In genomic region chr17:31695456-31696090, GRCh38 we compare ENCODE assay signal across 14 cellular contexts.
DNase-seq lines count a peak whose midpoint lies in the region; ATAC-seq and TF ChIP-seq lines count a peak whose summit lies in the region.
"Had no signal": no experiment of that assay in that cellular context is flagged by ENCODE, and none has a peak within 500 bp of the region (broad histone marks: within the 10 kb centered on the region; RNA-seq: fewer than 3 reads in every experiment).

No MANE protein-coding gene starts in this region.

- intact Hi-C loops in mammary epithelial cell (cut with micrococcal nuclease): no loop called here
- intact Hi-C loops in right cardiac atrium (cut with DNase I): loop anchor here in 2 of 4 donors (10.0 kb wide), 2 partner anchors 141 to 149 kb away; no protein-coding TSS in a partner anchor

- no TSS peak for BruUV-seq in mammary epithelial cell (replicated peaks; lab: Mats Ljungman, UMichigan)

- in situ Hi-C loops in GM23248 (cut with MboI): no loop called here
- in situ Hi-C loops in mammary epithelial cell (cut with MboI; ENCODE audit: low sequenced_read_pairs in 2 of 2): no loop called here

- ATAC-seq in right cardiac atrium: peak; percentile 30 to 31
- ATAC-seq in HG02973 (IDR thresholded peaks at IDR 0.05; ENCODE audit: unreplicated experiment): no peak
- ATAC-seq: CD8-positive, alpha-beta T cell had no signal

- CTCF ChIA-PET in mammary epithelial cell (lab: Charles Lee; ENCODE audit: low non-redundant PET): no interaction called here

- no peaks in the 10 kb centered on the region for H3K79me2 ChIP-seq in GM23248 (ENCODE audit: insufficient read depth)
- H3K79me2 ChIP-seq in mammary epithelial cell (ENCODE audit: insufficient read depth, low read length): no peaks in the 10 kb centered on the region
- H3K79me2 ChIP-seq in smooth muscle cell (ENCODE audit: low read depth): no peaks in the 10 kb centered on the region

- dilution Hi-C loops in mammary epithelial cell (cut with HindIII; ENCODE audit: low sequenced_read_pairs): loop anchor here (5.0 kb wide), 1 partner anchor 107 kb away; no protein-coding TSS in a partner anchor

- no peak overlapping the region for H3K4me3 Mint-ChIP-seq in endodermal cell
- H3K4me3 Mint-ChIP-seq: activated naive CD4-positive, alpha-beta T cell treated with anti-CD3 and anti-CD28 coated beads, Interleukin-2, amount 50 U/mL, for 24 hours; CD8-positive, alpha-beta T cell; natural killer cell treated with Interleukin-12 subunit alpha and Interleukin-12 subunit beta and Interleukin-15 and Interleukin-18, amount 100 ng/mL, for 72 hours had no signal

- no peak for TF ChIP-seq CTCF in mammary epithelial cell (conservative IDR thresholded peaks at IDR 0.05 in 1 of 2, IDR thresholded peaks at IDR 0.05 in 1 of 2; ENCODE audit: extremely low read depth in 1 of 2, insufficient read depth in 1 of 2, low read depth in 1 of 2, low read length in 2 of 2)
- no peak for TF ChIP-seq CTCF in smooth muscle cell (IDR thresholded peaks at IDR 0.05; ENCODE audit: borderline replicate concordance, insufficient read depth, poor library complexity, severe bottlenecking)
- TF ChIP-seq CTCF in endodermal cell (conservative IDR thresholded peaks at IDR 0.05): no peak

- no peak overlapping the region for H3K27ac Mint-ChIP-seq in endodermal cell
- H3K27ac Mint-ChIP-seq: activated naive CD4-positive, alpha-beta T cell treated with anti-CD3 and anti-CD28 coated beads, Interleukin-2, amount 50 U/mL, for 24 hours; CD8-positive, alpha-beta T cell; natural killer cell treated with Interleukin-12 subunit alpha and Interleukin-12 subunit beta and Interleukin-15 and Interleukin-18, amount 100 ng/mL, for 72 hours had no signal

- DNase-seq in GM23248: peak; percentile 78
- no peak for DNase-seq in mammary epithelial cell
- DNase-seq in right cardiac atrium: peak in 2 of 3 donors; percentile 46 to 55
- DNase-seq in smooth muscle cell (lab: John Stamatoyannopoulos, UW; ENCODE audit: unreplicated experiment): no peak
- DNase-seq in superior temporal gyrus (ENCODE audit: extremely low spot score): no peak
- no peak for DNase-seq in NCI-H2107 treated with DMSO at 0.1 percent for 48 hours (lab: John Stamatoyannopoulos, UW; ENCODE audit: unreplicated experiment)
- no peak for DNase-seq in endodermal cell
- DNase-seq: activated CD4-positive, alpha-beta T cell treated with anti-CD3 and anti-CD28 coated beads, Interleukin-2, amount 50 U/mL, for 1 hour; CD8-positive, alpha-beta T cell; NCI-H1092 treated with DMSO at 0.1 percent for 48 hours; T-helper 1 cell had no signal

- H3K9ac ChIP-seq in GM23248 (0 out of 2 replicates have a peak overlapping the region, but pooled peaks have one; percentile 1), mammary epithelial cell (ENCODE audit: insufficient read depth, low read length) (no peak overlapping the region), smooth muscle cell (ENCODE audit: low read depth) (no peak overlapping the region), endodermal cell (ENCODE audit: extremely low read depth, low read length, poor library complexity, severe bottlenecking) (no peak overlapping the region)

- H3K27me3 Mint-ChIP-seq in endodermal cell (ENCODE audit: insufficient read depth): no peaks in the 10 kb centered on the region
- H3K27me3 Mint-ChIP-seq: activated naive CD4-positive, alpha-beta T cell treated with anti-CD3 and anti-CD28 coated beads, Interleukin-2, amount 50 U/mL, for 24 hours had no signal

- H3K4me1 ChIP-seq in GM23248 (ENCODE audit: insufficient read depth): peaks cover 18% of the 10 kb centered on the region
- peaks cover 5% of the 10 kb centered on the region for H3K4me1 ChIP-seq in mammary epithelial cell (ENCODE audit: insufficient read depth, low read length)
- H3K4me1 ChIP-seq in right cardiac atrium (ENCODE audit: control insufficient read depth, insufficient read depth, low read length): peaks cover 8% of the 10 kb centered on the region
- peaks cover 12% of the 10 kb centered on the region for H3K4me1 ChIP-seq in smooth muscle cell (ENCODE audit: low read depth)
- H3K4me1 ChIP-seq in endodermal cell (ENCODE audit: control insufficient read depth, insufficient read depth, low read length): peaks cover 7% of the 10 kb centered on the region

- H4K20me1 ChIP-seq in GM23248 (ENCODE audit: insufficient read depth): no peaks in the 10 kb centered on the region
- H4K20me1 ChIP-seq in mammary epithelial cell (ENCODE audit: insufficient read depth, low read length): no peaks in the 10 kb centered on the region
- H4K20me1 ChIP-seq in smooth muscle cell (ENCODE audit: low read depth): no peaks in the 10 kb centered on the region

- H3K4me2 ChIP-seq in GM23248 (ENCODE audit: unreplicated experiment) (peak overlapping the region; percentile 25), mammary epithelial cell (ENCODE audit: insufficient read depth, low read depth, low read length) (no peak overlapping the region), smooth muscle cell (peak overlapping the region; percentile 24)

- H3K4me3 ChIP-seq in GM23248 (no peak overlapping the region), mammary epithelial cell (replicated peaks in 1 of 3; ENCODE audit: insufficient read depth in 1 of 3, low read depth in 2 of 3, low read length in 3 of 3) (no peak overlapping the region), right cardiac atrium (ENCODE audit: low read length) (no peak overlapping the region), smooth muscle cell (no peak overlapping the region), endodermal cell (ENCODE audit: low read length) (no peak overlapping the region)

- H2AFZ ChIP-seq in GM23248 (peak overlapping the region; percentile 34; the same call in 1 of the 2 replicates), mammary epithelial cell (ENCODE audit: low read depth, low read length) (peak overlapping the region; percentile 54), smooth muscle cell (ENCODE audit: low read depth) (no peak overlapping the region)

- H3K9me2 ChIP-seq in GM23248 (ENCODE audit: insufficient read depth): no peaks in the 10 kb centered on the region

- no peaks in the 10 kb centered on the region for H3K36me3 Mint-ChIP-seq in endodermal cell (ENCODE audit: low read depth)
- H3K36me3 Mint-ChIP-seq: activated naive CD4-positive, alpha-beta T cell treated with anti-CD3 and anti-CD28 coated beads, Interleukin-2, amount 50 U/mL, for 24 hours; CD8-positive, alpha-beta T cell; natural killer cell treated with Interleukin-12 subunit alpha and Interleukin-12 subunit beta and Interleukin-15 and Interleukin-18, amount 100 ng/mL, for 72 hours had no signal

- no peaks in the 10 kb centered on the region for H3K9me3 ChIP-seq in GM23248 (ENCODE audit: low read depth)
- no peaks in the 10 kb centered on the region for H3K9me3 ChIP-seq in mammary epithelial cell (replicated peaks; ENCODE audit: insufficient read depth, low read length)
- H3K9me3 ChIP-seq in right cardiac atrium (ENCODE audit: control insufficient read depth, low read length): no peaks in the 10 kb centered on the region
- no peaks in the 10 kb centered on the region for H3K9me3 ChIP-seq in smooth muscle cell (replicated peaks; ENCODE audit: low read depth)
- H3K9me3 ChIP-seq in endodermal cell (ENCODE audit: control insufficient read depth, low read length): no peaks in the 10 kb centered on the region

- H3K27ac ChIP-seq in GM23248: peak overlapping the region; percentile 69
- H3K27ac ChIP-seq in mammary epithelial cell (ENCODE audit: insufficient read depth, low read depth, low read length): no peak overlapping the region
- peak overlapping the region; percentile 84 for H3K27ac ChIP-seq in right cardiac atrium (ENCODE audit: low read length)
- peak overlapping the region; percentile 63 for H3K27ac ChIP-seq in smooth muscle cell (ENCODE audit: low read depth)
- H3K27ac ChIP-seq in endodermal cell (ENCODE audit: low read depth, low read length): no peak overlapping the region

- H3K9me3 Mint-ChIP-seq in endodermal cell: no peaks in the 10 kb centered on the region
- H3K9me3 Mint-ChIP-seq: activated naive CD4-positive, alpha-beta T cell treated with anti-CD3 and anti-CD28 coated beads, Interleukin-2, amount 50 U/mL, for 24 hours; CD8-positive, alpha-beta T cell; natural killer cell treated with Interleukin-12 subunit alpha and Interleukin-12 subunit beta and Interleukin-15 and Interleukin-18, amount 100 ng/mL, for 72 hours had no signal

- H3F3A ChIP-seq in GM23248 (ENCODE audit: insufficient read depth) (peaks cover 24% of the 10 kb centered on the region), smooth muscle cell (ENCODE audit: low read depth) (peaks cover 31% of the 10 kb centered on the region)

- no peaks in the 10 kb centered on the region for H3K27me3 ChIP-seq in GM23248 (replicated peaks; ENCODE audit: insufficient read depth)
- H3K27me3 ChIP-seq in mammary epithelial cell (ENCODE audit: insufficient read depth, low read length): no peaks in the 10 kb centered on the region
- H3K27me3 ChIP-seq in right cardiac atrium (ENCODE audit: control insufficient read depth, insufficient read depth): no peaks in the 10 kb centered on the region
- H3K27me3 ChIP-seq in smooth muscle cell (ENCODE audit: low read depth): no peaks in the 10 kb centered on the region
- H3K27me3 ChIP-seq in endodermal cell (ENCODE audit: control insufficient read depth, insufficient read depth, low read length, poor library complexity, severe bottlenecking): no peaks in the 10 kb centered on the region

- H3K4me1 Mint-ChIP-seq in endodermal cell: peaks cover 19% of the 10 kb centered on the region
- H3K4me1 Mint-ChIP-seq: activated naive CD4-positive, alpha-beta T cell treated with anti-CD3 and anti-CD28 coated beads, Interleukin-2, amount 50 U/mL, for 24 hours had no signal

- WGBS in GM23248 (ENCODE audit: low coverage in 1 of 2, low lambda C conversion rate in 2 of 2, missing lambda C conversion rate in 2 of 2), 2 experiments: 56 to 58% methylated on average over 8 of the region's 8 CpGs
- WGBS in mammary epithelial cell (ENCODE audit: low coverage, missing lambda C conversion rate): 95% methylated on average over 8 of the region's 8 CpGs
- 62% methylated on average over 8 of the region's 8 CpGs for WGBS in right cardiac atrium
- WGBS in smooth muscle cell (ENCODE audit: low lambda C conversion rate): 42% methylated on average over 8 of the region's 8 CpGs
- 95 to 100% methylated on average over 6 to 8 of the region's 8 CpGs for WGBS in endodermal cell (ENCODE audit: insufficient coverage in 1 of 2, insufficient read length in 1 of 2), 2 experiments

- H3K36me3 ChIP-seq in GM23248 (ENCODE audit: low read depth) (no peaks in the 10 kb centered on the region), mammary epithelial cell (ENCODE audit: insufficient read depth, low read length) (no peaks in the 10 kb centered on the region), smooth muscle cell (ENCODE audit: low read depth) (no peaks in the 10 kb centered on the region), endodermal cell (ENCODE audit: control insufficient read depth, insufficient read depth, low read length) (no peaks in the 10 kb centered on the region)

Comparison
In these comparisons a context has a peak if more than half of its experiments do, and no peak if none do; other contexts are left out.
1. DNase-seq: peak in GM23248 (single experiment) and right cardiac atrium (2 of 3); none in mammary epithelial cell (single experiment), smooth muscle cell (single experiment), superior temporal gyrus (single experiment), NCI-H2107 treated with DMSO at 0.1 percent for 48 hours (single experiment) and endodermal cell (single experiment).
2. H3K27ac ChIP-seq: peak in GM23248 (single experiment), right cardiac atrium (single experiment) and smooth muscle cell (single experiment); none in mammary epithelial cell (single experiment) and endodermal cell (single experiment).